23 cellular contexts compared by ENCODE assay signal in the genomic region with DNA sequence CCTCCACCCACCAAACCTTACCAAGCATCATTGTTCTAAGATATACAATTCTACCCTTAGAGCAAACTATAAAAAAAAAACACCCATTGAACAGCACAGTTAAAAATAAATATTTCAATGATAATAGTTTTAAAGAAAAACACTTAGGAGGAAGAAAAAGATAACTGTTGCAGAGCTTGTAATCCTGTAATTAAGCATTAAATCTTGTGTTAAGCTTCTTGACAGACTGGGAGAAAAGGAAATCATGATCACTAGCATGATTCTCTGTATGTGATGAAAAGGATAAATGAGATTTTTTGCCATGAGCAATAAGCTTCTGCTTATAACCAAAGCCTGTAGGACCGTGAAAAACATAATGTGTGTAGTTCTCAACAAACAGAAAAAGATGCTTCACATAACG.
A peak's percentile ranks its signal among the peaks of the same experiment; 100 is the strongest.
DNase-seq lines count a peak whose midpoint lies in the region; FAIRE-seq and TF ChIP-seq lines count a peak whose summit lies in the region.
"Had no signal": no experiment of that assay in that cellular context is flagged by ENCODE, and none has a peak within 500 bp of the region (broad histone marks: within the 10 kb centered on the region; RNA-seq: fewer than 3 reads in every experiment).

No MANE protein-coding gene starts in this region.

- POLR2A ChIA-PET in A673 (lab: Charles Lee; ENCODE audit: low non-redundant PET), result no interaction called here

- no TSS peak for BruUV-seq in A673 (replicated peaks; lab: Mats Ljungman, UMichigan)

- H3K27me3 ChIP-seq in A673 (replicated peaks; ENCODE audit: insufficient read depth, low read depth, low read length, poor library complexity), result peaks cover 25% of the 10 kb centered on the region
- H3K27me3 ChIP-seq: BE2C; BLaER1 treated with 17β-estradiol and CSF1 and Interleukin-3, amounts not matched to agents 10 nM and 100 nM had no signal

- H3K4me3 ChIP-seq in A673 (ENCODE audit: low read depth, low read length, poor library complexity, severe bottlenecking), result no peak overlapping the region
- H3K4me3 ChIP-seq: BLaER1 treated with 17β-estradiol and CSF1 and Interleukin-3, amounts not matched to agents 10 nM and 100 nM; GM12878; GM23338 had no signal

- peaks cover 91% of the 10 kb centered on the region for H3K4me1 Mint-ChIP-seq in nephron progenitor cell
- H3K4me1 Mint-ChIP-seq: CD14-positive monocyte; CD8-positive, alpha-beta memory T cell had no signal

- peak overlapping the region; percentile 98 for H3K27ac Mint-ChIP-seq in nephron progenitor cell
- H3K27ac Mint-ChIP-seq: CD14-positive monocyte; CD4-positive, alpha-beta T cell; CD8-positive, alpha-beta memory T cell; GM23338; H9 had no signal

- H3K4me1 ChIP-seq in A673 (ENCODE audit: insufficient read depth, low read length, poor library complexity, severe bottlenecking), result peaks cover 25% of the 10 kb centered on the region
- H3K4me1 ChIP-seq: BE2C; BLaER1 treated with 17β-estradiol and CSF1 and Interleukin-3, amounts not matched to agents 10 nM and 100 nM had no signal

- H3K9me3 Mint-ChIP-seq in nephron progenitor cell, result no peaks in the 10 kb centered on the region
- H3K9me3 Mint-ChIP-seq: CD14-positive monocyte; CD4-positive, alpha-beta T cell; GM23338; H9 had no signal

- H3K27me3 Mint-ChIP-seq in nephron progenitor cell (ENCODE audit: low read depth, poor library complexity), result no peaks in the 10 kb centered on the region
- H3K27me3 Mint-ChIP-seq: CD4-positive, alpha-beta T cell; CD8-positive, alpha-beta memory T cell had no signal

- no peaks in the 10 kb centered on the region for H3K9me3 ChIP-seq in A673 (ENCODE audit: low read depth, low read length, poor library complexity, severe bottlenecking)
- H3K9me3 ChIP-seq: BE2C; BLaER1 treated with 17β-estradiol and CSF1 and Interleukin-3, amounts not matched to agents 10 nM and 100 nM had no signal

- H3K36me3 ChIP-seq in A673 (ENCODE audit: insufficient read depth, low read length, poor library complexity, severe bottlenecking), result no peaks in the 10 kb centered on the region
- H3K36me3 ChIP-seq: BE2C; BLaER1 treated with 17β-estradiol and CSF1 and Interleukin-3, amounts not matched to agents 10 nM and 100 nM had no signal

- CTCF ChIA-PET in A673 (lab: Charles Lee), result no interaction called here

- no peak overlapping the region for H3K4me3 Mint-ChIP-seq in nephron progenitor cell
- H3K4me3 Mint-ChIP-seq: CD14-positive monocyte; CD4-positive, alpha-beta T cell; CD8-positive, alpha-beta memory T cell; GM23338; H9 had no signal

- peak; percentile 99 for FAIRE-seq in TTC549 (lab: Jason Lieb, UNC)
- FAIRE-seq: GM12878, GM19239 had no signal

- TF ChIP-seq CTCF in A673 (conservative IDR thresholded peaks at IDR 0.05; ENCODE audit: low read depth, low read length), result no peak
- no peak for TF ChIP-seq CTCF in nephron progenitor cell (IDR thresholded peaks at IDR 0.05)

- intact Hi-C loops in A673 (cut with micrococcal nuclease; ENCODE audit: unreplicated experiment), result no loop called here

- H3K36me3 Mint-ChIP-seq in nephron progenitor cell (ENCODE audit: low read depth), result peaks cover 22% of the 10 kb centered on the region
- H3K36me3 Mint-ChIP-seq: CD14-positive monocyte; CD8-positive, alpha-beta memory T cell had no signal

- DNase-seq in A673 (ENCODE audit: low spot score), result peak; percentile 70
- DNase-seq in NCI-H69 (lab: John Stamatoyannopoulos, UW), result peak; percentile 63
- no peak for DNase-seq in nephron progenitor cell
- no peak for DNase-seq in activated CD8-positive, alpha-beta memory T cell treated with anti-CD3 and anti-CD28 coated beads, Interleukin-2, amount 50 U/mL, for 4 hours
- no peak for DNase-seq in NAMALWA (ENCODE audit: low spot score)
- no peak for DNase-seq in COLO829 (ENCODE audit: low spot score)
- DNase-seq: ACHN; AML-193; BE2C; CD4-positive, alpha-beta T cell; CD8-positive, alpha-beta memory T cell; COR-L47; DMS 273 treated with DMSO at 0.1 percent for 48 hours; DMS79; EL; GDM1; H9 had no signal

- no peak overlapping the region for H3K27ac ChIP-seq in A673 (ENCODE audit: low read depth, low read length, poor library complexity, severe bottlenecking)
- H3K27ac ChIP-seq: BLaER1 treated with 17β-estradiol and CSF1 and Interleukin-3, amounts not matched to agents 10 nM and 100 nM had no signal

Comparison
In these comparisons a context has a peak if more than half of its experiments do, and no peak if none do; other contexts are left out.
1. DNase-seq: peak in A673 (single experiment) and NCI-H69 (single experiment); none in nephron progenitor cell (single experiment), activated CD8-positive, alpha-beta memory T cell treated with anti-CD3 and anti-CD28 coated beads, Interleukin-2, amount 50 U/mL, for 4 hours (single experiment), NAMALWA (single experiment) and COLO829 (single experiment).